Comparison of ENCODE assay signal across 8 cellular contexts in genomic region chr1:228140724-228141081, GRCh38. TPM values are rescaled to one million over a fixed set of nuclear protein-coding genes. Genes with fewer than 3 reads are reported as not detected.
DNase-seq lines count a peak whose midpoint lies in the region; ATAC-seq and TF ChIP-seq lines count a peak whose summit lies in the region.

No MANE protein-coding gene starts in this region.

- H3K9ac ChIP-seq in KMS-11 (peak overlapping the region; percentile 70), colonic mucosa (ENCODE audit: low read depth in 2 of 2, low read length in 2 of 2) (peak overlapping the region; percentile 93 to 95)

- peak overlapping the region; percentile 56 to 100 (median 99) for H3K27ac Mint-ChIP-seq in naive thymus-derived CD4-positive, alpha-beta T cell

- H3K9me3 ChIP-seq in BE2C (no peaks in the 10 kb centered on the region), colonic mucosa (no peaks in the 10 kb centered on the region)
- no peaks in the 10 kb centered on the region for H3K9me3 ChIP-seq in naive thymus-derived CD4-positive, alpha-beta T cell (ENCODE audit: control insufficient read depth in 2 of 3, low read length in 3 of 3)

- H3K4me3 Mint-ChIP-seq in naive thymus-derived CD4-positive, alpha-beta T cell: peak overlapping the region; percentile 87 to 99 (median 95)

- H3K36me3 ChIP-seq in BE2C (peaks cover 3% of the 10 kb centered on the region; the same call in 1 of the 2 replicates), KMS-11 (ENCODE audit: insufficient read depth) (no peaks in the 10 kb centered on the region), colonic mucosa (no peaks in the 10 kb centered on the region)
- H3K36me3 ChIP-seq in naive thymus-derived CD4-positive, alpha-beta T cell (ENCODE audit: control insufficient read depth in 2 of 3, insufficient read depth in 3 of 3, low read length in 3 of 3): peaks cover 0 to 21% (median 0%) of the 10 kb centered on the region in 3 experiments

- TF ChIP-seq CTCF in BE2C (IDR thresholded peaks at IDR 0.05; ENCODE audit: low read depth, low read length): no peak
- TF ChIP-seq CTCF in KMS-11 (conservative IDR thresholded peaks at IDR 0.05; ENCODE audit: low read depth, low read length): no peak
- TF ChIP-seq CTCF in colonic mucosa (IDR thresholded peaks at IDR 0.05): no peak

- peaks cover 0 to 5% (median 0%) of the 10 kb centered on the region in 11 donors for H3K9me3 Mint-ChIP-seq in naive thymus-derived CD4-positive, alpha-beta T cell

- POLR2A ChIA-PET in naive thymus-derived CD4-positive, alpha-beta T cell (lab: Charles Lee): interaction anchor here (1.0 to 6.7 kb wide), 6 partner anchors 9 to 266 kb away, joined by 3 to 109 read pairs (median 6); partner anchors contain the start of genes ARF1, GJC2, IBA57 and MRPL55

- DNase-seq in BE2C (no peak), colonic mucosa (no peak), DMS153 treated with DMSO at 0.1 percent for 48 hours (lab: John Stamatoyannopoulos, UW; ENCODE audit: unreplicated experiment) (no peak), NCI-H187 (lab: John Stamatoyannopoulos, UW) (no peak)
- no peak for DNase-seq in naive thymus-derived CD4-positive, alpha-beta T cell

- peaks cover 55% of the 10 kb centered on the region for H3K79me2 ChIP-seq in KMS-11 (ENCODE audit: insufficient read depth, low read depth)

- H4K20me1 ChIP-seq in KMS-11 (ENCODE audit: insufficient read depth): no peaks in the 10 kb centered on the region; the same call in 1 of the 2 replicates

- H3K27me3 Mint-ChIP-seq in naive thymus-derived CD4-positive, alpha-beta T cell: peaks cover 0 to 19% (median 0%) of the 10 kb centered on the region in 5 donors

- H3K4me1 ChIP-seq in BE2C (peaks cover 6% of the 10 kb centered on the region; the same call in 1 of the 2 replicates), KMS-11 (ENCODE audit: low read depth, poor library complexity, severe bottlenecking) (peaks cover 17% of the 10 kb centered on the region), colonic mucosa (peaks cover 15% of the 10 kb centered on the region)
- H3K4me1 ChIP-seq in naive thymus-derived CD4-positive, alpha-beta T cell (ENCODE audit: control insufficient read depth in 2 of 2, insufficient read depth in 2 of 2, low read length in 2 of 2): peaks cover 45 to 52% of the 10 kb centered on the region in 2 donors

- H3K4me2 ChIP-seq in KMS-11: peak overlapping the region; percentile 96

- H3K27ac ChIP-seq in KMS-11: peak overlapping the region; percentile 62
- H3K27ac ChIP-seq in colonic mucosa: peak overlapping the region; percentile 95
- H3K27ac ChIP-seq in naive thymus-derived CD4-positive, alpha-beta T cell (ENCODE audit: low read depth, low read length): peak overlapping the region; percentile 98

- peaks cover 23 to 48% (median 34%) of the 10 kb centered on the region in 7 donors for H3K4me1 Mint-ChIP-seq in naive thymus-derived CD4-positive, alpha-beta T cell

- peaks cover 0 to 11% (median 0%) of the 10 kb centered on the region in 5 donors for H3K36me3 Mint-ChIP-seq in naive thymus-derived CD4-positive, alpha-beta T cell

- H3K27me3 ChIP-seq in BE2C: peaks cover 6% of the 10 kb centered on the region
- no peaks in the 10 kb centered on the region for H3K27me3 ChIP-seq in KMS-11 (ENCODE audit: insufficient read depth, low read depth)
- no peaks in the 10 kb centered on the region for H3K27me3 ChIP-seq in colonic mucosa
- H3K27me3 ChIP-seq in naive thymus-derived CD4-positive, alpha-beta T cell (ENCODE audit: control insufficient read depth in 2 of 2, insufficient read depth in 2 of 2, low read length in 2 of 2): no peaks in the 10 kb centered on the region

- H2AFZ ChIP-seq in KMS-11 (ENCODE audit: low read depth): peak overlapping the region; percentile 77; the same call in 1 of the 2 replicates

- CTCF ChIA-PET in naive thymus-derived CD4-positive, alpha-beta T cell (lab: Charles Lee): interaction anchor here (1.0 to 1.4 kb wide), 3 partner anchors 23 to 28 kb away, joined by 3 to 9 read pairs (median 4); partner anchors contain the start of gene IBA57

- ATAC-seq in naive thymus-derived CD4-positive, alpha-beta T cell: no peak
- no peak for ATAC-seq in HG03175 (IDR thresholded peaks at IDR 0.05; ENCODE audit: unreplicated experiment)
- no peak for ATAC-seq in HG03139 (IDR thresholded peaks at IDR 0.05; ENCODE audit: unreplicated experiment)

- H3K4me3 ChIP-seq in BE2C (ENCODE audit: low read depth, low read length) (peak overlapping the region; percentile 95), KMS-11 (IDR thresholded peaks at IDR 0.05; ENCODE audit: insufficient read depth, low read depth, low read length) (peak overlapping the region; percentile 83), colonic mucosa (peak overlapping the region; percentile 73)
- peak overlapping the region; percentile 87 for H3K4me3 ChIP-seq in naive thymus-derived CD4-positive, alpha-beta T cell (ENCODE audit: low read length)

- intact Hi-C loops in colonic mucosa (cut with DNase I): no loop called here
- intact Hi-C loops in naive thymus-derived CD4-positive, alpha-beta T cell (cut with micrococcal nuclease): loop anchor here (1.0 to 10.0 kb wide), 16 partner anchors 9 to 1733 kb away; partner anchors contain the start of genes ARF1 (in 2 of the 2), C1orf35 (in 2 of the 2), IBA57 (in 2 of the 2) and MRPL55 (in 2 of the 2)

RNA-seq across cellular contexts. Expression of gene GUK1, which starts 0.6 kb away (rescaled TPM):
- 1,564 TPM for polyA plus RNA-seq in BE2C (2012; ENCODE audit: insufficient read depth, insufficient read length, low read depth)
- total RNA-seq in colonic mucosa: 100 to 1,000 TPM; 178 to 221 TPM
- 100 to 1,000 TPM; 145 to 309 (median 279) TPM for total RNA-seq in naive thymus-derived CD4-positive, alpha-beta T cell
- 100 to 1,000 TPM; 278 to 315 TPM for polyA plus RNA-seq in naive thymus-derived CD4-positive, alpha-beta T cell

RNA-seq across cellular contexts. Expression of gene GJC2, which starts 9.0 kb away (rescaled TPM):
- 3.7 TPM for polyA plus RNA-seq in BE2C (2012; ENCODE audit: insufficient read depth, insufficient read length, low read depth)
- 1 to 10 TPM in 1 of 2 donors, under 1 TPM in 1; 0.69 to 1.2 TPM for total RNA-seq in colonic mucosa
- total RNA-seq in naive thymus-derived CD4-positive, alpha-beta T cell: 1 to 10 TPM in 2 of 5 experiments, under 1 TPM in 3; 0.70 to 3.3 (median 0.94) TPM
- not detected for polyA plus RNA-seq in naive thymus-derived CD4-positive, alpha-beta T cell

RNA-seq across cellular contexts. Expression of gene IBA57, which starts 24.9 kb away (rescaled TPM):
- 18.2 TPM for polyA plus RNA-seq in BE2C (2012; ENCODE audit: insufficient read depth, insufficient read length, low read depth)
- 10 to 100 TPM; 11.0 to 16.9 TPM for total RNA-seq in colonic mucosa
- total RNA-seq in naive thymus-derived CD4-positive, alpha-beta T cell: 10 to 100 TPM in 4 of 5 experiments, 1 to 10 TPM in 1; 9.3 to 17.1 (median 10.9) TPM
- polyA plus RNA-seq in naive thymus-derived CD4-positive, alpha-beta T cell: 1 to 10 TPM; 5.4 to 5.6 TPM

RNA-seq across cellular contexts. Expression of gene MRPL55, which starts 31.6 kb away (rescaled TPM):
- 502 TPM for polyA plus RNA-seq in BE2C (2012; ENCODE audit: insufficient read depth, insufficient read length, low read depth)
- total RNA-seq in colonic mucosa: 10 to 100 TPM; 33.0 to 60.7 TPM
- total RNA-seq in naive thymus-derived CD4-positive, alpha-beta T cell: 10 to 100 TPM; 34.3 to 79.3 (median 65.2) TPM
- 100 to 1,000 TPM; 132 to 149 TPM for polyA plus RNA-seq in naive thymus-derived CD4-positive, alpha-beta T cell

RNA-seq across cellular contexts. Expression of gene C1orf35, which starts 37.6 kb away (rescaled TPM):
- 59.4 TPM for polyA plus RNA-seq in BE2C (2012; ENCODE audit: insufficient read depth, insufficient read length, low read depth)
- total RNA-seq in colonic mucosa: 10 to 100 TPM; 14.9 to 26.4 TPM
- total RNA-seq in naive thymus-derived CD4-positive, alpha-beta T cell: 10 to 100 TPM; 16.8 to 31.8 (median 27.8) TPM
- polyA plus RNA-seq in naive thymus-derived CD4-positive, alpha-beta T cell: 10 to 100 TPM; 21.9 to 33.0 TPM
